19 cellular contexts compared by ENCODE assay signal in genomic region chr15:70754862-70755261, GRCh38. TPM values are rescaled to one million over a fixed set of nuclear protein-coding genes. Genes with fewer than 3 reads are reported as not detected.
DNase-seq lines count a peak whose midpoint lies in the region; ATAC-seq and TF ChIP-seq lines count a peak whose summit lies in the region.
"Had no signal": no experiment of that assay in that cellular context is flagged by ENCODE, and none has a peak within 500 bp of the region (broad histone marks: within the 10 kb centered on the region; RNA-seq: fewer than 3 reads in every experiment).

No MANE protein-coding gene starts in this region.

- TF ChIP-seq EP300 in stomach (IDR thresholded peaks at IDR 0.05) = no peak

- H3K27ac Mint-ChIP-seq in MCF 10A (ENCODE audit: low read depth, unreplicated experiment) = peak overlapping the region; percentile 25

- H4K20me1 ChIP-seq in mammary epithelial cell (ENCODE audit: insufficient read depth, low read length) = no peaks in the 10 kb centered on the region
- H4K20me1 ChIP-seq: BLaER1 treated with 17β-estradiol and CSF1 and Interleukin-3, amounts not matched to agents 10 nM and 100 nM had no signal

- H3K4me3 ChIP-seq in mammary epithelial cell (replicated peaks in 1 of 3; ENCODE audit: insufficient read depth in 1 of 3, low read depth in 2 of 3, low read length in 3 of 3) = no peak overlapping the region
- H3K4me3 ChIP-seq in stomach = no peak overlapping the region
- H3K4me3 ChIP-seq: BLaER1 treated with 17β-estradiol and CSF1 and Interleukin-3, amounts not matched to agents 10 nM and 100 nM; GM23248; PC-9; SK-N-MC had no signal

- no peak overlapping the region for H3K9ac ChIP-seq in mammary epithelial cell (ENCODE audit: insufficient read depth, low read length)
- H3K9ac ChIP-seq: BLaER1 treated with 17β-estradiol and CSF1 and Interleukin-3, amounts not matched to agents 10 nM and 100 nM; GM23248; KMS-11 had no signal

- H3K27ac ChIP-seq in mammary epithelial cell (ENCODE audit: insufficient read depth, low read depth, low read length) = no peak overlapping the region
- no peak overlapping the region for H3K27ac ChIP-seq in stomach
- H3K27ac ChIP-seq: BLaER1 treated with 17β-estradiol and CSF1 and Interleukin-3, amounts not matched to agents 10 nM and 100 nM; GM23248; KMS-11; PC-9; SK-N-MC had no signal

- H3K36me3 Mint-ChIP-seq in MCF 10A (ENCODE audit: insufficient read depth, unreplicated experiment) = no peaks in the 10 kb centered on the region

- no peaks in the 10 kb centered on the region for H3K27me3 Mint-ChIP-seq in MCF 10A (ENCODE audit: insufficient read depth, unreplicated experiment)

- intact Hi-C loops in MCF 10A (cut with micrococcal nuclease) (loop anchor here (10.0 kb wide), 1 partner anchor 120 kb away; no protein-coding TSS in a partner anchor), mammary epithelial cell (cut with micrococcal nuclease) (loop anchor here (2.0 kb wide), 1 partner anchor 58 kb away; no protein-coding TSS in a partner anchor), stomach (cut with DNase I; ENCODE audit: low total_unique reads) (no loop called here)

- peaks cover 12% of the 10 kb centered on the region for H3K4me1 Mint-ChIP-seq in MCF 10A (ENCODE audit: insufficient read depth, unreplicated experiment)

- no peak overlapping the region for H3K4me2 ChIP-seq in mammary epithelial cell (ENCODE audit: insufficient read depth, low read depth, low read length)
- H3K4me2 ChIP-seq: BLaER1 treated with 17β-estradiol and CSF1 and Interleukin-3, amounts not matched to agents 10 nM and 100 nM; KMS-11; PC-9 had no signal

- BruUV-seq in MCF 10A (replicated peaks; lab: Mats Ljungman, UMichigan) = no TSS peak
- BruUV-seq in mammary epithelial cell (replicated peaks; lab: Mats Ljungman, UMichigan) = no TSS peak

- H3K27me3 ChIP-seq in mammary epithelial cell (ENCODE audit: insufficient read depth, low read length) = no peaks in the 10 kb centered on the region
- no peaks in the 10 kb centered on the region for H3K27me3 ChIP-seq in stomach
- H3K27me3 ChIP-seq: BLaER1 treated with 17β-estradiol and CSF1 and Interleukin-3, amounts not matched to agents 10 nM and 100 nM had no signal

- H3K36me3 ChIP-seq in mammary epithelial cell (ENCODE audit: insufficient read depth, low read length) = no peaks in the 10 kb centered on the region
- H3K36me3 ChIP-seq in stomach = no peaks in the 10 kb centered on the region
- H3K36me3 ChIP-seq: BLaER1 treated with 17β-estradiol and CSF1 and Interleukin-3, amounts not matched to agents 10 nM and 100 nM had no signal

- CTCF ChIA-PET in MCF 10A (lab: Yijun Ruan, JAX) = interaction anchor here (3.9 kb wide), 1 partner anchor 57 kb away, joined by 19 read pairs; no protein-coding TSS in a partner anchor
- CTCF ChIA-PET in mammary epithelial cell (lab: Charles Lee; ENCODE audit: low non-redundant PET) = no interaction called here

- POLR2A ChIA-PET in MCF 10A (lab: Yijun Ruan, JAX) = interaction anchor here (0.6 to 2.9 kb wide), 5 partner anchors 9 to 1352 kb away, joined by 3 to 11 read pairs (median 4); partner anchors contain the start of gene UACA

- no peak for TF ChIP-seq POLR2A in stomach (IDR thresholded peaks at IDR 0.05)

- dilution Hi-C loops in mammary epithelial cell (cut with HindIII; ENCODE audit: low sequenced_read_pairs) = no loop called here

- in situ Hi-C loops in mammary epithelial cell (cut with MboI; ENCODE audit: low sequenced_read_pairs in 2 of 2) = no loop called here

- TF ChIP-seq CTCF in MCF 10A (IDR thresholded peaks at IDR 0.05; ENCODE audit: unreplicated experiment) (no peak), mammary epithelial cell (conservative IDR thresholded peaks at IDR 0.05 in 1 of 2, IDR thresholded peaks at IDR 0.05 in 1 of 2; ENCODE audit: extremely low read depth in 1 of 2, insufficient read depth in 1 of 2, low read depth in 1 of 2, low read length in 2 of 2) (no peak), stomach (IDR thresholded peaks at IDR 0.05) (no peak)

- DNase-seq in MCF 10A (ENCODE audit: unreplicated experiment) (no peak), mammary epithelial cell (no peak), NCI-H526 treated with DMSO at 0.1 percent for 48 hours (lab: John Stamatoyannopoulos, UW) (peak; percentile 79), fibroblast of gingiva (ENCODE audit: low read depth) (peak; percentile 7), stomach (no peak), kidney tubule cell (ENCODE audit: low spot score) (no peak)
- DNase-seq in activated T-cell treated with anti-CD3 and anti-CD28 coated beads, Interleukin-2, amount 50 U/mL, for 48 hours = no peak
- DNase-seq: 8988T, GF-D8, GM23248, HCEC 1CT, NCI-H187 treated with DMSO at 0.1 percent for 48 hours, NCI-H748 treated with DMSO at 0.1 percent for 48 hours, PC-9, Right ventricle myocardium superior had no signal

- no peaks in the 10 kb centered on the region for H3K9me3 Mint-ChIP-seq in MCF 10A (ENCODE audit: unreplicated experiment)

- no peaks in the 10 kb centered on the region for H3K9me3 ChIP-seq in mammary epithelial cell (replicated peaks; ENCODE audit: insufficient read depth, low read length)
- H3K9me3 ChIP-seq in stomach = no peaks in the 10 kb centered on the region
- H3K9me3 ChIP-seq: BLaER1 treated with 17β-estradiol and CSF1 and Interleukin-3, amounts not matched to agents 10 nM and 100 nM had no signal

- no peak overlapping the region for H3K4me3 Mint-ChIP-seq in MCF 10A (ENCODE audit: unreplicated experiment)

- ATAC-seq in HG03196 (IDR thresholded peaks at IDR 0.05; ENCODE audit: unreplicated experiment) = no peak

- no peak overlapping the region for H2AFZ ChIP-seq in mammary epithelial cell (ENCODE audit: low read depth, low read length)
- H2AFZ ChIP-seq: GM23248, PC-9 had no signal

- H3K4me1 ChIP-seq in mammary epithelial cell (ENCODE audit: insufficient read depth, low read length) (no peaks in the 10 kb centered on the region), stomach (peaks cover 17 to 56% (median 40%) of the 10 kb centered on the region in 4 donors)

- H3K79me2 ChIP-seq in mammary epithelial cell (ENCODE audit: insufficient read depth, low read length) = peaks cover 69% of the 10 kb centered on the region

- WGBS in mammary epithelial cell (ENCODE audit: low coverage, missing lambda C conversion rate) = 64% methylated on average over 2 of the region's 2 CpGs
- WGBS in stomach, 5 donors = 37 to 49% (median 41%) methylated on average over 2 of the region's 2 CpGs

RNA-seq across cellular contexts. Expression of gene UACA, which starts 8.5 kb away (rescaled TPM):
- 32.6 and 37.0 TPM in 2 replicates for total RNA-seq in MCF 10A (2022)
- 10 to 100 TPM; 19.2 to 39.6 TPM for total RNA-seq in mammary epithelial cell
- polyA plus RNA-seq in mammary epithelial cell = 19.0 TPM
- polyA minus RNA-seq in mammary epithelial cell = 81.9 TPM
- 100 to 1,000 TPM in 1 of 5 donors, 10 to 100 TPM in 3, 1 to 10 TPM in 1; 4.9 to 135 (median 48.1) TPM for total RNA-seq in stomach
- polyA plus RNA-seq in stomach = 10 to 100 TPM; 24.7 to 34.3 (median 29.0) TPM

Comparison
In these comparisons a context has a peak if more than half of its experiments do, and no peak if none do; other contexts are left out.
1. DNase-seq: peak in NCI-H526 treated with DMSO at 0.1 percent for 48 hours (single experiment) and fibroblast of gingiva (single experiment); none in MCF 10A (single experiment), mammary epithelial cell (single experiment), stomach (single experiment), kidney tubule cell (single experiment) and activated T-cell treated with anti-CD3 and anti-CD28 coated beads, Interleukin-2, amount 50 U/mL, for 48 hours (0 of 2).